ENCODE assay signal across 8 cellular contexts in genomic region chr14:102776761-102777710, GRCh38. TPM values are rescaled to one million over a fixed set of nuclear protein-coding genes. Genes with fewer than 3 reads are reported as not detected.
DNase-seq lines count a peak whose midpoint lies in the region; TF ChIP-seq lines count a peak whose summit lies in the region.

Gene TRAF3, plus strand, starts transcription at chr14:102777449. Its CDS starts 92,753 bp downstream, at chr14:102870202.

- TF ChIP-seq RAD21 in liver (IDR thresholded peaks at IDR 0.05), result no peak

- no peak for TF ChIP-seq CTCF in liver (IDR thresholded peaks at IDR 0.05; ENCODE audit: low read depth, low read length, missing input control)

- DNase-seq in GM03348 (ENCODE audit: low spot score), result peak; percentile 93
- DNase-seq in H7, result peak; percentile 97
- DNase-seq in NAMALWA (ENCODE audit: low spot score), result peak; percentile 76
- DNase-seq in activated CD4-positive, alpha-beta T cell treated with anti-CD3 and anti-CD28 coated beads, Interleukin-2, amount 50 U/mL, for 24 hours (ENCODE audit: low read depth in 1 of 2, low spot score in 1 of 2), result peak; percentile 68 to 70
- peak; percentile 52 for DNase-seq in dedifferentiated amniotic fluid mesenchymal stem cell (ENCODE audit: extremely low spot score)
- peak; percentile 85 for DNase-seq in stimulated activated CD4-positive, alpha-beta T cell treated with anti-CD3 and anti-CD28 coated beads, Interleukin-4, amount 100 ng/mL, for 1 hour
- no peak for DNase-seq in NCI-H1694 (lab: John Stamatoyannopoulos, UW)

- H3K36me3 ChIP-seq in H7 (replicated peaks; ENCODE audit: control insufficient read depth, insufficient read depth, low read length) (no peaks in the 10 kb centered on the region), liver (ENCODE audit: control insufficient read depth in 4 of 4, insufficient read depth in 3 of 4, low read depth in 1 of 4, low read length in 3 of 4) (no peaks in the 10 kb centered on the region)

- H3K27ac ChIP-seq in liver (ENCODE audit: low read depth in 1 of 2, low read length in 2 of 2), result peak within 1 kb of the TSS; percentile 74 to 82

- peaks cover 9% of the 10 kb centered on the region for H3K27me3 ChIP-seq in H7 (ENCODE audit: control insufficient read depth, insufficient read depth, low read length)
- no peaks in the 10 kb centered on the region for H3K27me3 ChIP-seq in liver (ENCODE audit: control insufficient read depth in 4 of 4, insufficient read depth in 4 of 4, low read length in 3 of 4)

- H3K9ac ChIP-seq in liver (ENCODE audit: low read depth in 1 of 2, low read length in 2 of 2), result peak within 1 kb of the TSS; percentile 72 to 93

- peaks cover 0 to 14% (median 9%) of the 10 kb centered on the region in 4 donors for H3K4me1 ChIP-seq in liver (ENCODE audit: control insufficient read depth in 4 of 4, insufficient read depth in 4 of 4, low read length in 3 of 4)

- peak within 1 kb of the TSS; percentile 58 for H3K4me3 ChIP-seq in H7 (ENCODE audit: insufficient read depth, low read depth, low read length)
- H3K4me3 ChIP-seq in liver (ENCODE audit: low read depth in 1 of 3, low read length in 3 of 3), result peak within 1 kb of the TSS; percentile 73 to 92 (median 80)

- 17% methylated on average over 163 of the region's 163 CpGs for WGBS in liver

- H3K9me3 ChIP-seq in liver (ENCODE audit: control insufficient read depth in 4 of 4, low read length in 3 of 4), result no peaks in the 10 kb centered on the region

TF ChIP-seq in liver, 16 proteins besides CTCF, POLR2A, EP300 and RAD21:
- TF ChIP-seq HNF4A (conservative IDR thresholded peaks at IDR 0.05) (no peak), EGR1 (IDR thresholded peaks at IDR 0.05; ENCODE audit: low read depth in 2 of 2) (no peak), REST (IDR thresholded peaks at IDR 0.05) (no peak), ZBTB33 (IDR thresholded peaks at IDR 0.05) (no peak), RXRA (IDR thresholded peaks at IDR 0.05) (no peak)
TF ChIP-seq in liver: peak in this region for 0.

RNA-seq across cellular contexts. Expression of gene TRAF3, which starts in this region (rescaled TPM):
- total RNA-seq in H7 (2014; rRNA removed; shearing (Covaris generic)), result 5.5 and 11.5 TPM in 2 replicates
- total RNA-seq in liver, result 10 to 100 TPM in 1 of 2 donors, 1 to 10 TPM in 1; 7.1 to 12.0 TPM
- polyA plus RNA-seq in liver, result 1 to 10 TPM; 2.1 to 3.3 TPM
